30 cellular contexts compared by ENCODE assay signal in genomic region chr3:125319765-125320164, GRCh38. TPM values are rescaled to one million over a fixed set of nuclear protein-coding genes. Genes with fewer than 3 reads are reported as not detected.
DNase-seq lines count a peak whose midpoint lies in the region; ATAC-seq, FAIRE-seq and TF ChIP-seq lines count a peak whose summit lies in the region.
"Had no signal": no experiment of that assay in that cellular context is flagged by ENCODE, and none has a peak within 500 bp of the region (broad histone marks: within the 10 kb centered on the region; RNA-seq: fewer than 3 reads in every experiment).

No MANE protein-coding gene starts in this region.

- no peak for TF ChIP-seq EP300 in H1 (IDR thresholded peaks at IDR 0.05; ENCODE audit: borderline replicate concordance in 1 of 2, low read depth in 2 of 2, low read length in 2 of 2)

- no peaks in the 10 kb centered on the region for H3K23me2 ChIP-seq in H1 (ENCODE audit: low read depth, low read length)

- no peak overlapping the region for H2BK5ac ChIP-seq in H1 (ENCODE audit: low read depth, low read length)

- no peaks in the 10 kb centered on the region for H3K9me2 ChIP-seq in GM23338 (ENCODE audit: insufficient read depth)

- no peak for TF ChIP-seq CTCF in CD4-positive, alpha-beta T cell (IDR thresholded peaks at IDR 0.05)
- peak in 1 of 2 experiments; percentile 47; a peak in 2 of 4 replicates for TF ChIP-seq CTCF in GM23338 (conservative IDR thresholded peaks at IDR 0.05; ENCODE audit: low read depth in 2 of 2)
- TF ChIP-seq CTCF in H1 (IDR thresholded peaks at IDR 0.05; ENCODE audit: control extremely low read depth in 1 of 3, insufficient read depth in 1 of 3, low read depth in 1 of 3, low read length in 3 of 3): no peak; a peak in 1 of 4 replicates
- no peak for TF ChIP-seq CTCF in Peyer's patch (IDR thresholded peaks at IDR 0.05)

- H4K20me1 ChIP-seq in GM23338 (replicated peaks; ENCODE audit: insufficient read depth): no peaks in the 10 kb centered on the region
- no peaks in the 10 kb centered on the region for H4K20me1 ChIP-seq in H1 (replicated peaks in 1 of 2; ENCODE audit: control insufficient read depth in 1 of 2, insufficient read depth in 2 of 2, low read length in 2 of 2)

- no peak for TF ChIP-seq POLR2A in H1 (IDR thresholded peaks at IDR 0.05; ENCODE audit: control extremely low read depth in 1 of 2, low read depth in 2 of 2, low read length in 2 of 2)
- no peak for TF ChIP-seq POLR2A in Peyer's patch (IDR thresholded peaks at IDR 0.05)

- H2AFZ ChIP-seq in GM23338 (no peak overlapping the region), H1 (ENCODE audit: low read length) (no peak overlapping the region)
- H2AFZ ChIP-seq: hepatocyte, parathyroid adenoma had no signal

- no peak overlapping the region for H3K4ac ChIP-seq in H1 (replicated peaks; ENCODE audit: insufficient read length, low read depth, low read length)

- no peaks in the 10 kb centered on the region; the same call in 1 of the 2 replicates for H3K79me2 ChIP-seq in GM23338 (replicated peaks; ENCODE audit: insufficient read depth)
- no peaks in the 10 kb centered on the region for H3K79me2 ChIP-seq in H1 (ENCODE audit: control insufficient read depth in 1 of 2, insufficient read depth in 2 of 2, low read length in 2 of 2)

- H3K4me3 ChIP-seq in GM23338: no peak overlapping the region
- H3K4me3 ChIP-seq in H1 (ENCODE audit: extremely low read depth in 1 of 4, insufficient read depth in 2 of 4, low read depth in 3 of 4, low read length in 4 of 4): no peak overlapping the region
- H3K4me3 ChIP-seq in Peyer's patch: no peak overlapping the region
- H3K4me3 ChIP-seq: breast epithelium, coronary artery, hepatocyte, left ventricle myocardium inferior, SJSA1, spleen, upper lobe of right lung had no signal

- POLR2A ChIA-PET in CD4-positive, alpha-beta T cell (lab: Charles Lee): no interaction called here
- POLR2A ChIA-PET in H1 (lab: Charles Lee; ENCODE audit: partially characterized antibody): no interaction called here

- TF ChIP-seq RAD21 in H1 (IDR thresholded peaks at IDR 0.05 in 1 of 2, conservative IDR thresholded peaks at IDR 0.05 in 1 of 2; ENCODE audit: low read depth in 2 of 2, low read length in 2 of 2): peak; percentile 24 to 51; a peak in 3 of 4 replicates

- intact Hi-C loops in CD4-positive, alpha-beta T cell (cut with DNase I, micrococcal nuclease): no loop called here
- intact Hi-C loops in left ventricle myocardium superior (cut with micrococcal nuclease): no loop called here

- no peak overlapping the region for H4K8ac ChIP-seq in H1 (ENCODE audit: extremely low read depth, insufficient read depth, low read length)

- no peak overlapping the region for H3K14ac ChIP-seq in H1 (ENCODE audit: insufficient read length)

- H3K9me3 ChIP-seq in CD4-positive, alpha-beta T cell (ENCODE audit: control insufficient read depth, low read length): no peaks in the 10 kb centered on the region
- no peaks in the 10 kb centered on the region for H3K9me3 ChIP-seq in H1 (ENCODE audit: insufficient read depth in 2 of 2, low read depth in 1 of 2, low read length in 1 of 2)
- H3K9me3 ChIP-seq in Peyer's patch: no peaks in the 10 kb centered on the region
- H3K9me3 ChIP-seq: breast epithelium, SJSA1, upper lobe of right lung had no signal

- no peak overlapping the region for H3K56ac ChIP-seq in H1 (replicated peaks; ENCODE audit: insufficient read length, low read depth, low read length)

- H3F3A ChIP-seq in GM23338 (replicated peaks; ENCODE audit: low read depth): no peaks in the 10 kb centered on the region

- no peak overlapping the region for H3K4me3 Mint-ChIP-seq in CD4-positive, alpha-beta T cell
- H3K4me3 Mint-ChIP-seq in GM23338: no peak overlapping the region
- H3K4me3 Mint-ChIP-seq: activated CD4-positive, alpha-beta memory T cell treated with anti-CD3 and anti-CD28 coated beads for 36 hours; HFFc6; immature natural killer cell had no signal

- peaks cover 7% of the 10 kb centered on the region for H3K4me1 Mint-ChIP-seq in CD4-positive, alpha-beta T cell (ENCODE audit: low read depth)
- peaks cover 16% of the 10 kb centered on the region; the same call in 2 of the 3 replicates for H3K4me1 Mint-ChIP-seq in GM23338

- no peak overlapping the region for H3K18ac ChIP-seq in H1 (ENCODE audit: extremely low read depth, low read length)

- no peaks in the 10 kb centered on the region for H3K79me1 ChIP-seq in H1 (ENCODE audit: low read depth, low read length)

- no peaks in the 10 kb centered on the region for H3K27me3 ChIP-seq in CD4-positive, alpha-beta T cell (ENCODE audit: control insufficient read depth, insufficient read depth, low read length)
- H3K27me3 ChIP-seq in GM23338 (ENCODE audit: insufficient read depth): no peaks in the 10 kb centered on the region
- H3K27me3 ChIP-seq in H1 (replicated peaks in 1 of 4; ENCODE audit: control insufficient read depth in 3 of 4, extremely low read depth in 1 of 4, insufficient read depth in 3 of 4, low read length in 3 of 4): peaks cover 0 to 2% (median 0%) of the 10 kb centered on the region in 4 experiments; a peak in 1 of 7 replicates
- no peaks in the 10 kb centered on the region for H3K27me3 ChIP-seq in Peyer's patch
- H3K27me3 ChIP-seq: breast epithelium, hepatocyte, SJSA1, spleen, upper lobe of right lung had no signal

- H3K36me3 Mint-ChIP-seq in CD4-positive, alpha-beta T cell (ENCODE audit: low read depth): peaks cover 61% of the 10 kb centered on the region
- H3K36me3 Mint-ChIP-seq in GM23338 (ENCODE audit: low read depth): no peaks in the 10 kb centered on the region

- H3K36me3 ChIP-seq in GM23338 (ENCODE audit: insufficient read depth): no peaks in the 10 kb centered on the region
- H3K36me3 ChIP-seq in H1 (ENCODE audit: control insufficient read depth in 2 of 4, insufficient read depth in 4 of 4, low read length in 3 of 4): no peaks in the 10 kb centered on the region
- peaks cover 0 to 6% (median 0%) of the 10 kb centered on the region in 3 donors for H3K36me3 ChIP-seq in Peyer's patch
- H3K36me3 ChIP-seq: breast epithelium had no signal

- H4K5ac ChIP-seq in H1 (ENCODE audit: insufficient read length, low read depth, low read length): no peak overlapping the region

- CTCF ChIA-PET in CD4-positive, alpha-beta T cell (lab: Charles Lee): no interaction called here
- CTCF ChIA-PET in H1 (lab: Charles Lee; ENCODE audit: partially characterized antibody): interaction anchor here (1.2 kb wide), 1 partner anchor 169 kb away, joined by 4 read pairs; no protein-coding TSS in a partner anchor

- no peak for ATAC-seq in CD4-positive, alpha-beta T cell (ENCODE audit: poor library complexity)
- ATAC-seq in GM23338 (peak; percentile 53), left ventricle myocardium superior (no peak)
- ATAC-seq: right cardiac atrium, upper lobe of right lung had no signal

- no peak overlapping the region for H3K9ac ChIP-seq in H1 (replicated peaks in 1 of 4; ENCODE audit: extremely low read depth in 1 of 4, low read depth in 3 of 4, low read length in 3 of 4)
- H3K9ac ChIP-seq: parathyroid adenoma had no signal

- no peak for FAIRE-seq in H1 (lab: Jason Lieb, UNC)
- FAIRE-seq: endometrium, frontal cortex had no signal

- WGBS in H1 (ENCODE audit: extremely low coverage in 1 of 2, insufficient coverage in 1 of 2, insufficient read length in 1 of 2, insufficient replicate concordance in 2 of 2, low coverage in 1 of 2, low lambda C conversion rate in 2 of 2, missing lambda C conversion rate in 1 of 2), 2 experiments: 77% methylated on average over 2 of the region's 2 CpGs; no CpG with 5 or more reads in 1 of the 2 experiments

- no peak overlapping the region for H4K91ac ChIP-seq in H1 (replicated peaks; ENCODE audit: insufficient read length, low read length)

- H2BK120ac ChIP-seq in H1 (replicated peaks; ENCODE audit: low read depth, low read length): no peak overlapping the region

- H3K23ac ChIP-seq in H1 (ENCODE audit: insufficient read length): no peak overlapping the region

- no peak overlapping the region for H2BK20ac ChIP-seq in H1 (ENCODE audit: low read length)

- no peak overlapping the region for H2AK5ac ChIP-seq in H1 (ENCODE audit: low read depth, low read length)

- H3K4me1 ChIP-seq in GM23338 (ENCODE audit: insufficient read depth): peaks cover 21% of the 10 kb centered on the region
- peaks cover 0 to 5% (median 1%) of the 10 kb centered on the region in 4 experiments; a peak in 2 of 7 replicates for H3K4me1 ChIP-seq in H1 (replicated peaks in 1 of 4; ENCODE audit: control insufficient read depth in 3 of 4, insufficient read depth in 4 of 4, low read length in 3 of 4)
- no peaks in the 10 kb centered on the region for H3K4me1 ChIP-seq in Peyer's patch
- H3K4me1 ChIP-seq: breast epithelium, left ventricle myocardium inferior, parathyroid adenoma, SJSA1 had no signal

- H3K4me2 ChIP-seq in GM23338 (no peak overlapping the region; the same call in 1 of the 2 replicates), H1 (ENCODE audit: insufficient read depth in 1 of 2, low read depth in 2 of 2, low read length in 2 of 2) (no peak overlapping the region)
- H3K4me2 ChIP-seq: hepatocyte had no signal

- DNase-seq in CD4-positive, alpha-beta T cell: no peak
- DNase-seq in GM23338 (ENCODE audit: low spot score): peak; percentile 39
- DNase-seq in H1 (ENCODE audit: low read depth in 1 of 2, low spot score in 2 of 2): no peak
- peak; percentile 24 for DNase-seq in myocyte (ENCODE audit: low read depth)
- no peak for DNase-seq in Peyer's patch
- DNase-seq in activated naive CD4-positive, alpha-beta T cell (lab: John Stamatoyannopoulos, UW): no peak
- no peak for DNase-seq in left ventricle myocardium superior
- DNase-seq: activated CD4-positive, alpha-beta memory T cell treated with anti-CD3 and anti-CD28 coated beads for 36 hours; activated CD4-positive, CD25-positive, alpha-beta regulatory T cell; activated CD8-positive, alpha-beta memory T cell treated with anti-CD3 and anti-CD28 coated beads, Interleukin-2, amount 50 U/mL, for 4 hours; activated naive CD4-positive, alpha-beta T cell treated with anti-CD3 and anti-CD28 coated beads, Interleukin-2, amount 50 U/mL, for 16 hours; HFFc6; immature natural killer cell; left ventricle myocardium inferior; NCI-H1417 treated with DMSO at 0.1 percent for 48 hours; NCI-H2081 treated with DMSO at 0.1 percent for 48 hours; NCI-H510A treated with DMSO at 0.1 percent for 48 hours; right cardiac atrium; RPMI8226; spleen; substantia nigra; upper lobe of right lung had no signal

- H3K27ac ChIP-seq in CD4-positive, alpha-beta T cell (ENCODE audit: low read depth, low read length): no peak overlapping the region
- no peak overlapping the region for H3K27ac ChIP-seq in GM23338 (ENCODE audit: low read depth)
- no peak overlapping the region for H3K27ac ChIP-seq in H1 (ENCODE audit: low read depth, low read length)
- no peak overlapping the region for H3K27ac ChIP-seq in Peyer's patch
- H3K27ac ChIP-seq: breast epithelium, C4-2B, coronary artery, hepatocyte, left ventricle myocardium inferior, parathyroid adenoma, SJSA1, spleen, upper lobe of right lung had no signal

- peak overlapping the region; percentile 57 for H3K27ac Mint-ChIP-seq in CD4-positive, alpha-beta T cell
- H3K27ac Mint-ChIP-seq in GM23338: no peak overlapping the region
- H3K27ac Mint-ChIP-seq: activated CD4-positive, alpha-beta memory T cell treated with anti-CD3 and anti-CD28 coated beads for 36 hours; HFFc6 had no signal

- H3K9me3 Mint-ChIP-seq in CD4-positive, alpha-beta T cell: no peaks in the 10 kb centered on the region
- H3K9me3 Mint-ChIP-seq in GM23338: no peaks in the 10 kb centered on the region
- H3K9me3 Mint-ChIP-seq: activated CD4-positive, alpha-beta memory T cell treated with anti-CD3 and anti-CD28 coated beads for 36 hours; HFFc6; immature natural killer cell had no signal

- H2BK12ac ChIP-seq in H1 (ENCODE audit: low read depth, low read length): no peak overlapping the region

- H2BK15ac ChIP-seq in H1 (ENCODE audit: low read length): no peak overlapping the region

- H3K27me3 Mint-ChIP-seq in CD4-positive, alpha-beta T cell: no peaks in the 10 kb centered on the region
- no peaks in the 10 kb centered on the region for H3K27me3 Mint-ChIP-seq in GM23338 (ENCODE audit: insufficient read depth, low read depth, poor library complexity)
- H3K27me3 Mint-ChIP-seq: activated CD4-positive, alpha-beta memory T cell treated with anti-CD3 and anti-CD28 coated beads for 36 hours had no signal

RNA-seq across cellular contexts. Expression of gene ZNF148, which starts 55.4 kb away (rescaled TPM):
- total RNA-seq in CD4-positive, alpha-beta T cell: 10 to 100 TPM; 30.9 to 34.0 TPM
- total RNA-seq in GM23338 (2014; rRNA removed; shearing (Covaris generic)): 12.3 and 13.9 TPM in 2 replicates
- polyA plus RNA-seq in GM23338 (2016; fragmentation: Nextera tagmentation; extraction: Ambion mirVana): 14.4 and 16.9 TPM in 2 replicates
- 17.6 and 22.6 TPM in 2 replicates for total RNA-seq in H1 (2021; fragmentation: NEBNext Ultra II Directional; extraction: Animal tissue kit (Norgen Biotek cat#: 25700))
- polyA plus RNA-seq in H1 (2011; rRNA removed): 2.0 and 3.7 TPM in 2 replicates
- polyA plus RNA-seq in H1 (2011; cell fraction: cytosol; rRNA removed): 3.5 TPM
- polyA plus RNA-seq in H1 (2011; cell fraction: nucleus; rRNA removed): 4.4 TPM
- polyA plus RNA-seq in H1 (2012, experiment 1 of 2): 7.2 to 10.1 TPM (median 8.8 TPM) in 4 replicates
- polyA plus RNA-seq in H1 (2012, experiment 2 of 2): 0.25 TPM
- 7.4 TPM for polyA plus RNA-seq in H1 (2013, experiment 1 of 2)
- 8.0 TPM for polyA plus RNA-seq in H1 (2013, experiment 2 of 2)
- polyA minus RNA-seq in H1 (2011; rRNA and poly(A)+ RNA removed): 44.0 and 67.3 TPM in 2 replicates
- 27.4 TPM for polyA minus RNA-seq in H1 (2011; cell fraction: cytosol; rRNA and poly(A)+ RNA removed)
- 37.6 TPM for polyA minus RNA-seq in H1 (2011; cell fraction: nucleus; rRNA and poly(A)+ RNA removed)
- 33.4 and 43.3 TPM in 2 replicates for total RNA-seq in myocyte
- polyA plus RNA-seq in myocyte (2012): 11.1 TPM
- total RNA-seq in Peyer's patch: 10 to 100 TPM; 17.7 to 48.7 (median 24.7) TPM
- 51.7 TPM for total RNA-seq in left ventricle myocardium superior

Comparison
In these comparisons a context has a peak if more than half of its experiments do, and no peak if none do; other contexts are left out.
1. DNase-seq: peak in GM23338 (single experiment) and myocyte (single experiment); none in CD4-positive, alpha-beta T cell (0 of 10), H1 (0 of 2), Peyer's patch (0 of 3), activated naive CD4-positive, alpha-beta T cell (0 of 4) and left ventricle myocardium superior (single experiment).